ENCODE assay signal across 8 cellular contexts in genomic region chr3:179046497-179047353, GRCh38. TPM values are rescaled to one million over a fixed set of nuclear protein-coding genes. Genes with fewer than 3 reads are reported as not detected.
DNase-seq lines count a peak whose midpoint lies in the region; ATAC-seq and TF ChIP-seq lines count a peak whose summit lies in the region.

No MANE protein-coding gene starts in this region.

- H3K36me3 Mint-ChIP-seq in activated T-helper 1 cell treated with anti-CD3 and anti-CD28 coated beads, Interleukin-12 subunit alpha, Interleukin-12 subunit beta, Interleukin-2, Interleukin-4 antibody, amounts not matched to agents 30 ng/mL and 10 ng/mL and 1 ng/mL, durations not matched to agents 14 hours and 24 hours and 36 hours (ENCODE audit: low read depth) = peaks cover 28% of the 10 kb centered on the region

- no peaks in the 10 kb centered on the region for H3K27me3 ChIP-seq in AG04450 (ENCODE audit: control insufficient read depth, insufficient read depth, low read length)

- peaks cover 60% of the 10 kb centered on the region for H3K4me1 Mint-ChIP-seq in activated T-helper 1 cell treated with anti-CD3 and anti-CD28 coated beads, Interleukin-12 subunit alpha, Interleukin-12 subunit beta, Interleukin-2, Interleukin-4 antibody, amounts not matched to agents 30 ng/mL and 10 ng/mL and 1 ng/mL, durations not matched to agents 14 hours and 24 hours and 36 hours (ENCODE audit: low read depth)

- H3K4me3 Mint-ChIP-seq in activated T-helper 1 cell treated with anti-CD3 and anti-CD28 coated beads, Interleukin-12 subunit alpha, Interleukin-12 subunit beta, Interleukin-2, Interleukin-4 antibody, amounts not matched to agents 30 ng/mL and 10 ng/mL and 1 ng/mL, durations not matched to agents 14 hours and 24 hours and 36 hours = no peak overlapping the region

- DNase-seq in AG04450 (ENCODE audit: low read depth, low spot score) = no peak
- no peak for DNase-seq in activated T-helper 1 cell treated with anti-CD3 and anti-CD28 coated beads, Interleukin-12 subunit alpha, Interleukin-12 subunit beta, Interleukin-2, Interleukin-4 antibody, amounts not matched to agents 30 ng/mL and 10 ng/mL and 1 ng/mL, durations not matched to agents 14 hours and 24 hours and 36 hours (ENCODE audit: low spot score)
- DNase-seq in NCI-H82 treated with DMSO at 0.1 percent for 48 hours (lab: John Stamatoyannopoulos, UW; ENCODE audit: unreplicated experiment) = no peak
- DNase-seq in COLO668 (lab: John Stamatoyannopoulos, UW; ENCODE audit: unreplicated experiment) = no peak
- DNase-seq in activated T-cell treated with anti-CD3 and anti-CD28 coated beads, Interleukin-2, amount 50 U/mL, for 1 hour = no peak
- no peak for DNase-seq in inferior parietal cortex (ENCODE audit: extremely low spot score)

- H3K9me3 ChIP-seq in AG04450 (ENCODE audit: control insufficient read depth, insufficient read depth, low read length) = no peaks in the 10 kb centered on the region

- peak; percentile 20; the same call in 1 of the 2 replicates for TF ChIP-seq CTCF in AG04450 (IDR thresholded peaks at IDR 0.05; ENCODE audit: low read depth, low read length)

- POLR2A ChIA-PET in AG04450 (lab: Yijun Ruan, JAX) = no interaction called here

- peak overlapping the region; percentile 21 for H3K27ac ChIP-seq in AG04450 (ENCODE audit: low read depth, low read length)

- no peaks in the 10 kb centered on the region for H3K27me3 Mint-ChIP-seq in activated T-helper 1 cell treated with anti-CD3 and anti-CD28 coated beads, Interleukin-12 subunit alpha, Interleukin-12 subunit beta, Interleukin-2, Interleukin-4 antibody, amounts not matched to agents 30 ng/mL and 10 ng/mL and 1 ng/mL, durations not matched to agents 14 hours and 24 hours and 36 hours (ENCODE audit: insufficient read depth)

- H3K4me3 ChIP-seq in AG04450 (ENCODE audit: low read depth, low read length) = no peak overlapping the region

- ATAC-seq in GM19023 (IDR thresholded peaks at IDR 0.05; ENCODE audit: unreplicated experiment) (peak; percentile 88), HG02973 (IDR thresholded peaks at IDR 0.05; ENCODE audit: unreplicated experiment) (peak; percentile 79)

- peaks cover 12% of the 10 kb centered on the region for H3K9me3 Mint-ChIP-seq in activated T-helper 1 cell treated with anti-CD3 and anti-CD28 coated beads, Interleukin-12 subunit alpha, Interleukin-12 subunit beta, Interleukin-2, Interleukin-4 antibody, amounts not matched to agents 30 ng/mL and 10 ng/mL and 1 ng/mL, durations not matched to agents 14 hours and 24 hours and 36 hours

- CTCF ChIA-PET in AG04450 (lab: Charles Lee) = interaction anchor here (1.0 to 1.2 kb wide), 2 partner anchors 31 to 100 kb away, joined by 3 to 5 read pairs; no protein-coding TSS in a partner anchor

- intact Hi-C loops in activated T-helper 1 cell treated with anti-CD3 and anti-CD28 coated beads, Interleukin-12 subunit alpha, Interleukin-12 subunit beta, Interleukin-2, Interleukin-4 antibody, amounts not matched to agents 30 ng/mL and 10 ng/mL and 1 ng/mL, durations not matched to agents 14 hours and 24 hours and 36 hours (cut with micrococcal nuclease) = no loop called here

- peak overlapping the region; percentile 45 for H3K27ac Mint-ChIP-seq in activated T-helper 1 cell treated with anti-CD3 and anti-CD28 coated beads, Interleukin-12 subunit alpha, Interleukin-12 subunit beta, Interleukin-2, Interleukin-4 antibody, amounts not matched to agents 30 ng/mL and 10 ng/mL and 1 ng/mL, durations not matched to agents 14 hours and 24 hours and 36 hours

RNA-seq across cellular contexts. Expression of gene ZMAT3, which starts 24.9 kb away (rescaled TPM):
- 46.2 and 51.9 TPM in 2 replicates for polyA plus RNA-seq in AG04450 (2011; rRNA removed)
- 167 and 212 TPM in 2 replicates for polyA minus RNA-seq in AG04450 (2011; rRNA and poly(A)+ RNA removed)
- total RNA-seq in activated T-helper 1 cell treated with anti-CD3 and anti-CD28 coated beads, Interleukin-12 subunit alpha, Interleukin-12 subunit beta, Interleukin-2, Interleukin-4 antibody, amounts not matched to agents 30 ng/mL and 10 ng/mL and 1 ng/mL, durations not matched to agents 14 hours and 24 hours and 36 hours = 16.9 and 17.3 TPM in 2 replicates
